13 cellular contexts compared by ENCODE assay signal in genomic region chr15:100663066-100663465, GRCh38.
DNase-seq lines count a peak whose midpoint lies in the region; ATAC-seq, FAIRE-seq and TF ChIP-seq lines count a peak whose summit lies in the region.
"Had no signal": no experiment of that assay in that cellular context is flagged by ENCODE, and none has a peak within 500 bp of the region (broad histone marks: within the 10 kb centered on the region; RNA-seq: fewer than 3 reads in every experiment).

No MANE protein-coding gene starts in this region.

- FAIRE-seq in GM12891 (lab: Jason Lieb, UNC) = no peak
- FAIRE-seq in kidney (lab: Jason Lieb, UNC) = no peak

- DNase-seq in 8988T = peak; percentile 55
- peak; percentile 37 for DNase-seq in GM20000 (ENCODE audit: low spot score)
- DNase-seq in Panc1 (ENCODE audit: low read depth, low spot score) = no peak
- no peak for DNase-seq in fibroblast of mammary gland (ENCODE audit: low read depth)
- no peak for DNase-seq in gastrocnemius medialis
- no peak for DNase-seq in GM12891 (ENCODE audit: insufficient read length, low spot score)
- no peak for DNase-seq in DMS153 treated with DMSO at 0.1 percent for 48 hours (lab: John Stamatoyannopoulos, UW; ENCODE audit: unreplicated experiment)
- DNase-seq in kidney = no peak
- DNase-seq: activated CD8-positive, alpha-beta T cell treated with anti-CD3 and anti-CD28 coated beads, Interleukin-2, amount 10 ng/mL, durations not matched to agents 7 days and 5 days; anterior cingulate cortex; CD4-positive, CD25-positive, alpha-beta regulatory T cell; NCI-H510A treated with DMSO at 0.1 percent for 48 hours; stimulated activated CD8-positive, alpha-beta memory T cell treated with anti-CD3 and anti-CD28 coated beads, Interleukin-4, amount 100 ng/mL, for 48 hours had no signal

- H3K27me3 ChIP-seq in Panc1 (ENCODE audit: control insufficient read depth, insufficient read depth, low read length) = no peaks in the 10 kb centered on the region
- H3K27me3 ChIP-seq in gastrocnemius medialis = peaks cover 0 to 18% (median 8%) of the 10 kb centered on the region in 3 donors

- TF ChIP-seq POLR2A in gastrocnemius medialis (IDR thresholded peaks at IDR 0.05) (no peak), GM12891 (IDR thresholded peaks at IDR 0.05; ENCODE audit: low read depth, low read length) (no peak)

- H3K36me3 ChIP-seq in Panc1 (ENCODE audit: control insufficient read depth, insufficient read depth, low read length) (no peaks in the 10 kb centered on the region), gastrocnemius medialis (no peaks in the 10 kb centered on the region), kidney (ENCODE audit: control insufficient read depth in 1 of 2, insufficient read depth in 2 of 2, low read length in 2 of 2) (no peaks in the 10 kb centered on the region)

- CTCF ChIA-PET in Panc1 (lab: Charles Lee) = interaction anchor here (1.0 kb wide), 2 partner anchors 8 to 210 kb away, joined by 4 read pairs; no protein-coding TSS in a partner anchor

- no peaks in the 10 kb centered on the region for H3K9me3 ChIP-seq in Panc1 (ENCODE audit: control insufficient read depth, insufficient read depth, low read depth, low read length)
- no peaks in the 10 kb centered on the region for H3K9me3 ChIP-seq in gastrocnemius medialis
- H3K9me3 ChIP-seq in kidney (ENCODE audit: control insufficient read depth in 1 of 2, low read length in 2 of 2) = no peaks in the 10 kb centered on the region

- H3K4me1 ChIP-seq in Panc1 (ENCODE audit: control insufficient read depth, insufficient read depth, low read length) (peaks cover 11% of the 10 kb centered on the region), gastrocnemius medialis (peaks cover 0 to 4% of the 10 kb centered on the region in 2 donors), kidney (ENCODE audit: control insufficient read depth in 1 of 2, insufficient read depth in 1 of 2, low read depth in 1 of 2, low read length in 2 of 2) (no peaks in the 10 kb centered on the region)

- ATAC-seq in Panc1 (peak; percentile 94), gastrocnemius medialis (no peak)
- ATAC-seq: activated CD8-positive, alpha-beta T cell treated with anti-CD3 and anti-CD28 coated beads, Interleukin-2, amount 10 ng/mL, durations not matched to agents 7 days and 5 days had no signal

- no TSS peak for BruUV-seq in Panc1 (replicated peaks; lab: Mats Ljungman, UMichigan)

- TF ChIP-seq CTCF in GM20000 (IDR thresholded peaks at IDR 0.05; ENCODE audit: extremely low read depth, missing control alignments) (no peak), Panc1 (IDR thresholded peaks at IDR 0.05) (peak; percentile 26), fibroblast of mammary gland (conservative IDR thresholded peaks at IDR 0.05; ENCODE audit: control insufficient read depth, insufficient read depth, low read depth, low read length) (peak; percentile 39), gastrocnemius medialis (IDR thresholded peaks at IDR 0.05 in 4 of 5, conservative IDR thresholded peaks at IDR 0.05 in 1 of 5) (no peak), kidney (IDR thresholded peaks at IDR 0.05; ENCODE audit: borderline replicate concordance, extremely low read depth, insufficient read depth) (no peak)

- H3K27ac ChIP-seq in Panc1 (ENCODE audit: low read length) (peak overlapping the region; percentile 56; the same call in 1 of the 2 replicates), gastrocnemius medialis (no peak overlapping the region), kidney (ENCODE audit: low read depth in 2 of 2, low read length in 2 of 2) (no peak overlapping the region)

- intact Hi-C loops in Panc1 (cut with micrococcal nuclease; ENCODE audit: unreplicated experiment) (no loop called here), gastrocnemius medialis (cut with DNase I; ENCODE audit: low total_unique reads) (no loop called here), kidney (cut with DNase I) (no loop called here)

- in situ Hi-C loops in Panc1 (cut with HindIII; ENCODE audit: low pct_unique_long_range_greater_than_20kb, low sequenced_read_pairs) (no loop called here), gastrocnemius medialis (cut with MboI; ENCODE audit: low sequenced_read_pairs in 4 of 4) (no loop called here)

- POLR2A ChIA-PET in Panc1 (lab: Charles Lee) = no interaction called here

- no peak overlapping the region for H3K9ac ChIP-seq in kidney (ENCODE audit: low read length in 2 of 2)

- H3K4me3 ChIP-seq in Panc1 (ENCODE audit: low read depth in 2 of 2, low read length in 2 of 2) = no peak overlapping the region
- H3K4me3 ChIP-seq in fibroblast of mammary gland (ENCODE audit: control insufficient read depth, low read depth, low read length) = no peak overlapping the region
- no peak overlapping the region for H3K4me3 ChIP-seq in gastrocnemius medialis
- H3K4me3 ChIP-seq in kidney (ENCODE audit: low read length in 2 of 2) = no peak overlapping the region

TF ChIP-seq in GM12891, 5 proteins besides CTCF, POLR2A, EP300 and RAD21:
- TF ChIP-seq POLR2AphosphoS5 (IDR thresholded peaks at IDR 0.05; ENCODE audit: low read depth, low read length) (no peak), PAX5 (IDR thresholded peaks at IDR 0.05; ENCODE audit: insufficient read depth, low read length, severe bottlenecking) (no peak), POU2F2 (IDR thresholded peaks at IDR 0.05; ENCODE audit: low read depth, low read length) (no peak), SPI1 (IDR thresholded peaks at IDR 0.05; ENCODE audit: low read depth, low read length) (no peak), TAF1 (IDR thresholded peaks at IDR 0.05; ENCODE audit: low read depth, low read length) (no peak)

Comparison
In these comparisons a context has a peak if more than half of its experiments do, and no peak if none do; other contexts are left out.
1. DNase-seq: peak in 8988T (single experiment) and GM20000 (single experiment); none in Panc1 (single experiment), fibroblast of mammary gland (single experiment), gastrocnemius medialis (0 of 2), GM12891 (single experiment), DMS153 treated with DMSO at 0.1 percent for 48 hours (single experiment) and kidney (single experiment).
2. CTCF ChIP-seq: peak in Panc1 (single experiment) and fibroblast of mammary gland (single experiment); none in GM20000 (single experiment), gastrocnemius medialis (0 of 5) and kidney (single experiment).